In the genomic region with DNA sequence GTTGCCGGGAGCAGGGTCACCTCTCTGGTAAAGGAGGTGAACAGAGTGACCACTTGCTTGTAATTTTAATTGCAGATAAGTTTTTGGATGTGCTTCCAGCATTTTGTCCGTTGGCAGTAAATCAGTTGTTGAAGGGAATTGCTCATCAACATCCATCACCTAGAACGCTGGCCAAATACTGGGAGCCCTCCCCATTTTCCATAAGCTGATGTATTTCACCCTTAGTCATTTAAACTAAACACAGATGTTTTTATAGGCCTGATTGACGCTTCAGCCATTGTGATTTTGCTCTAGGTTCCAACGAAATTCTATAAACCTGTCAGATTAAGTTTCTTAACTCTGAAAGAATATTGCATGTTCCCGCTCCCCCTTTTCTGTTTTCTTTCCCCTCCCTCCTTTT, we compare ENCODE assay signal across 12 cellular contexts. TPM values are rescaled to one million over a fixed set of nuclear protein-coding genes. Genes with fewer than 3 reads are reported as not detected.
A peak's percentile ranks its signal among the peaks of the same experiment; 100 is the strongest.
DNase-seq lines count a peak whose midpoint lies in the region; ATAC-seq, FAIRE-seq and TF ChIP-seq lines count a peak whose summit lies in the region.
"Had no signal": no experiment of that assay in that cellular context is flagged by ENCODE, and none has a peak within 500 bp of the region (broad histone marks: within the 10 kb centered on the region; RNA-seq: fewer than 3 reads in every experiment).

No MANE protein-coding gene starts in this region.

- no peaks in the 10 kb centered on the region for H3K36me3 Mint-ChIP-seq in CD4-positive, alpha-beta memory T cell
- no peaks in the 10 kb centered on the region for H3K36me3 Mint-ChIP-seq in naive thymus-derived CD8-positive, alpha-beta T cell

- peak overlapping the region in 6 of 8 donors; percentile 7 to 88 (median 76) for H3K4me3 Mint-ChIP-seq in CD4-positive, alpha-beta memory T cell
- H3K4me3 Mint-ChIP-seq in naive thymus-derived CD8-positive, alpha-beta T cell, result peak overlapping the region in 8 of 10 donors; percentile 68 to 92 (median 78)

- 14 to 18% methylated on average over 5 to 6 of the region's 6 CpGs for WGBS in ectodermal cell, 2 experiments

- no peak for DNase-seq in CD4-positive, alpha-beta memory T cell
- DNase-seq in H7 (no peak), upper lobe of right lung (no peak), GM19239 (ENCODE audit: insufficient read length, low spot score) (no peak)
- no peak for DNase-seq in naive thymus-derived CD8-positive, alpha-beta T cell
- DNase-seq: NCI-H2081 treated with DMSO at 0.1 percent for 48 hours; stimulated activated CD4-positive, alpha-beta T cell treated with anti-CD3 and anti-CD28 coated beads, Interleukin-4, amount 100 ng/mL, for 4 hours; stimulated activated naive CD8-positive, alpha-beta T cell treated with anti-CD3 and anti-CD28 coated beads, Interleukin-15, amount 100 ng/mL, for 72 hours had no signal

- H3K4me1 ChIP-seq in CD4-positive, alpha-beta memory T cell (ENCODE audit: insufficient read depth, low read length), result peaks cover 23% of the 10 kb centered on the region
- H3K4me1 ChIP-seq in ectodermal cell (ENCODE audit: control insufficient read depth, insufficient read depth, low read length) (peaks cover 32% of the 10 kb centered on the region), upper lobe of right lung (peaks cover 20% of the 10 kb centered on the region)

- no peak for ATAC-seq in naive thymus-derived CD8-positive, alpha-beta T cell
- ATAC-seq in upper lobe of right lung (no peak), GM19328 (IDR thresholded peaks at IDR 0.05; ENCODE audit: unreplicated experiment) (no peak), HG03280 (IDR thresholded peaks at IDR 0.05; ENCODE audit: unreplicated experiment) (no peak)

- TF ChIP-seq CTCF in upper lobe of right lung (IDR thresholded peaks at IDR 0.05), result no peak

- CTCF ChIA-PET in CD4-positive, alpha-beta memory T cell (lab: Charles Lee; ENCODE audit: partially characterized antibody), result interaction anchor here (0.9 to 1.5 kb wide), 4 partner anchors 9 to 40 kb away, joined by 3 to 6 read pairs (median 4); no protein-coding TSS in a partner anchor

- no peaks in the 10 kb centered on the region for H3K9me3 ChIP-seq in CD4-positive, alpha-beta memory T cell (ENCODE audit: control insufficient read depth in 1 of 2, low read length in 2 of 2)
- no peaks in the 10 kb centered on the region for H3K9me3 ChIP-seq in ectodermal cell (ENCODE audit: control insufficient read depth, low read length)
- no peaks in the 10 kb centered on the region for H3K9me3 ChIP-seq in upper lobe of right lung

- H3K4me3 ChIP-seq in CD4-positive, alpha-beta memory T cell (ENCODE audit: low read length in 2 of 2), result no peak overlapping the region
- H3K4me3 ChIP-seq in H7 (ENCODE audit: insufficient read depth, low read depth, low read length), result peak overlapping the region; percentile 84; the same call in 1 of the 2 replicates
- peak overlapping the region; percentile 45 for H3K4me3 ChIP-seq in ectodermal cell (ENCODE audit: insufficient read depth, low read depth, low read length)
- H3K4me3 ChIP-seq in upper lobe of right lung, result no peak overlapping the region

- no peak overlapping the region for H3K27ac Mint-ChIP-seq in CD4-positive, alpha-beta memory T cell
- H3K27ac Mint-ChIP-seq in naive thymus-derived CD8-positive, alpha-beta T cell, result no peak overlapping the region
- H3K27ac Mint-ChIP-seq: stimulated activated naive CD8-positive, alpha-beta T cell treated with anti-CD3 and anti-CD28 coated beads, Interleukin-15, amount 100 ng/mL, for 72 hours had no signal

- FAIRE-seq in GM19239 (lab: Jason Lieb, UNC), result no peak
- FAIRE-seq: bronchial epithelial cell had no signal

- H3K27me3 ChIP-seq in CD4-positive, alpha-beta memory T cell (ENCODE audit: insufficient read depth, low read length), result peaks cover 24% of the 10 kb centered on the region
- H3K27me3 ChIP-seq in H7 (ENCODE audit: control insufficient read depth, insufficient read depth, low read length) (peaks cover 3% of the 10 kb centered on the region; the same call in 1 of the 2 replicates), ectodermal cell (ENCODE audit: control insufficient read depth, insufficient read depth, low read length, poor library complexity, severe bottlenecking) (peaks cover 28% of the 10 kb centered on the region), upper lobe of right lung (peaks cover 54% of the 10 kb centered on the region)

- H3K27ac ChIP-seq in CD4-positive, alpha-beta memory T cell (ENCODE audit: low read depth, low read length), result no peak overlapping the region
- peak overlapping the region; percentile 2 for H3K27ac ChIP-seq in ectodermal cell (ENCODE audit: insufficient read depth, low read depth, low read length, poor library complexity, severe bottlenecking)
- no peak overlapping the region for H3K27ac ChIP-seq in upper lobe of right lung

- H3K36me3 ChIP-seq in CD4-positive, alpha-beta memory T cell (ENCODE audit: insufficient read depth, low read length), result no peaks in the 10 kb centered on the region
- H3K36me3 ChIP-seq in H7 (replicated peaks; ENCODE audit: control insufficient read depth, insufficient read depth, low read length), result no peaks in the 10 kb centered on the region
- no peaks in the 10 kb centered on the region for H3K36me3 ChIP-seq in ectodermal cell (ENCODE audit: control insufficient read depth, insufficient read depth, low read length)
- H3K36me3 ChIP-seq in upper lobe of right lung, result no peaks in the 10 kb centered on the region

- intact Hi-C loops in CD4-positive, alpha-beta memory T cell (cut with micrococcal nuclease), result loop anchor here (2.0 kb wide), 3 partner anchors 317 to 1443 kb away; no protein-coding TSS in a partner anchor
- intact Hi-C loops in upper lobe of right lung (cut with DNase I), result no loop called here

- POLR2A ChIA-PET in CD4-positive, alpha-beta memory T cell (lab: Charles Lee; ENCODE audit: partially characterized antibody), result no interaction called here
- POLR2A ChIA-PET in naive thymus-derived CD8-positive, alpha-beta T cell (lab: Charles Lee), result no interaction called here

- peaks cover 39 to 40% of the 10 kb centered on the region in 2 donors for H3K27me3 Mint-ChIP-seq in CD4-positive, alpha-beta memory T cell
- H3K27me3 Mint-ChIP-seq in naive thymus-derived CD8-positive, alpha-beta T cell, result peaks cover 39 to 71% (median 61%) of the 10 kb centered on the region in 5 donors

- H3K9me3 Mint-ChIP-seq in CD4-positive, alpha-beta memory T cell, result peaks cover 0 to 1% (median 0%) of the 10 kb centered on the region in 8 donors
- H3K9me3 Mint-ChIP-seq in naive thymus-derived CD8-positive, alpha-beta T cell, result no peaks in the 10 kb centered on the region
- H3K9me3 Mint-ChIP-seq: stimulated activated naive CD8-positive, alpha-beta T cell treated with anti-CD3 and anti-CD28 coated beads, Interleukin-15, amount 100 ng/mL, for 72 hours had no signal

- peaks cover 10 to 31% (median 17%) of the 10 kb centered on the region in 4 donors for H3K4me1 Mint-ChIP-seq in CD4-positive, alpha-beta memory T cell
- H3K4me1 Mint-ChIP-seq in naive thymus-derived CD8-positive, alpha-beta T cell, result peaks cover 9 to 30% (median 21%) of the 10 kb centered on the region in 4 donors

RNA-seq across cellular contexts. Expression of gene RPRM, which starts 1.0 kb away (rescaled TPM):
- total RNA-seq in CD4-positive, alpha-beta memory T cell, result not detected
- under 1 TPM in 1 of 2 donors, not detected in 1; 0.97 TPM for polyA plus RNA-seq in CD4-positive, alpha-beta memory T cell
- 84.1 and 92.3 TPM in 2 replicates for total RNA-seq in H7 (2014; rRNA removed; shearing (Covaris generic))
- polyA plus RNA-seq in ectodermal cell (2013, experiment 1 of 4), result 3.3 TPM
- 3.3 TPM for polyA plus RNA-seq in ectodermal cell (2013, experiment 2 of 4)
- polyA plus RNA-seq in ectodermal cell (2013, experiment 3 of 4), result 3.7 TPM
- polyA plus RNA-seq in ectodermal cell (2013, experiment 4 of 4), result 3.0 TPM
- total RNA-seq in naive thymus-derived CD8-positive, alpha-beta T cell, result not detected
- polyA plus RNA-seq in naive thymus-derived CD8-positive, alpha-beta T cell, result under 1 TPM in 1 of 3 donors, not detected in 2; 0.43 TPM
- 0.26 TPM for total RNA-seq in upper lobe of right lung
- total RNA-seq: bronchial epithelial cell had no signal

Comparison
In these comparisons a context has a peak if more than half of its experiments do, and no peak if none do; other contexts are left out.
1. H3K4me3 ChIP-seq: peak in H7 (single experiment) and ectodermal cell (single experiment); none in CD4-positive, alpha-beta memory T cell (0 of 2) and upper lobe of right lung (single experiment).
2. RNA of gene RPRM, which starts 1.0 kb away (total RNA-seq): 84.1 to 92.3 TPM in H7; 0.26 TPM in upper lobe of right lung (single experiment), not detected in naive thymus-derived CD8-positive, alpha-beta T cell and not detected in CD4-positive, alpha-beta memory T cell; every median in the first group is over 10 times any median in the second.